In the genomic region with DNA sequence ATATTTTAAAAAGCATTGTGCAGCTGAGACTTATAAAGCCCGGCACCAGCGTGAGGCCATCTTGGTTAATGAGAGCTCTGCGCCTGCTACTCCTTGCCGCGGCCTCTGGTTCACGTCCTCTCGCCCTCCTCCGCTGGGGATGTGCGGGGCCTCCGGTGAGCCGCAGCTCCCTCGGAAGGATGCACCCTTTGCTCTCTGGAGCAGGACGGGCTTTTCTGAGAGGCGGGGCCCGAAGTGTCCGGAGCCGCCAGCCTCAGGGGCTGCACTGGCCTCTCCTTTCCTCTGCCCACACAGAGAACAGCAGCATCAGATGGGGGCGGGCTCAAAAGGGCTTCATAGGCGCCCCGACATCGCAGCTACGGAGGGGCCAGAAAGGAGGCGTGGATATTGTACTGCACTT, we compare ENCODE assay signal across 7 cellular contexts.
DNase-seq lines count a peak whose midpoint lies in the region; ATAC-seq and TF ChIP-seq lines count a peak whose summit lies in the region.

No MANE protein-coding gene starts in this region.

- no peaks in the 10 kb centered on the region for H3K9me2 ChIP-seq in Karpas-422 (replicated peaks; ENCODE audit: insufficient read depth, low read length)

- H3K9me3 ChIP-seq in Karpas-422 (ENCODE audit: low read length), result no peaks in the 10 kb centered on the region
- H3K9me3 ChIP-seq in lower lobe of right lung, result no peaks in the 10 kb centered on the region
- no peaks in the 10 kb centered on the region for H3K9me3 ChIP-seq in upper lobe of right lung

- intact Hi-C loops in lower lobe of right lung (cut with DNase I) (no loop called here), upper lobe of right lung (cut with DNase I) (loop anchor here (10.0 kb wide), 2 partner anchors 275 to 345 kb away; no protein-coding TSS in a partner anchor)

- TF ChIP-seq CTCF in epithelial cell of esophagus (IDR thresholded peaks at IDR 0.05; ENCODE audit: insufficient read depth, low read depth, low read length, missing control alignments) (no peak), lower lobe of right lung (IDR thresholded peaks at IDR 0.05) (no peak), upper lobe of right lung (IDR thresholded peaks at IDR 0.05) (no peak)

- H3K27ac ChIP-seq in Karpas-422 (ENCODE audit: low read length), result no peak overlapping the region
- no peak overlapping the region for H3K27ac ChIP-seq in lower lobe of right lung
- H3K27ac ChIP-seq in upper lobe of right lung, result no peak overlapping the region

- ATAC-seq in lower lobe of right lung (peak in 1 of 2 donors; percentile 28), upper lobe of right lung (no peak)

- no peaks in the 10 kb centered on the region for H3K79me2 ChIP-seq in Karpas-422 (ENCODE audit: low read length)

- H3K4me1 ChIP-seq in Karpas-422 (ENCODE audit: low read length) (peaks cover 14% of the 10 kb centered on the region), lower lobe of right lung (peaks cover 8% of the 10 kb centered on the region), upper lobe of right lung (peaks cover 5% of the 10 kb centered on the region)

- H3K27me3 ChIP-seq in Karpas-422 (ENCODE audit: low read length) (no peaks in the 10 kb centered on the region), lower lobe of right lung (ENCODE audit: low read depth) (peaks cover 19% of the 10 kb centered on the region), upper lobe of right lung (peaks cover 11% of the 10 kb centered on the region)

- no peak overlapping the region for H3K4me3 ChIP-seq in Karpas-422 (ENCODE audit: low read length)
- H3K4me3 ChIP-seq in epithelial cell of esophagus (ENCODE audit: low read length), result peak overlapping the region; percentile 18
- H3K4me3 ChIP-seq in lower lobe of right lung, result peak overlapping the region; percentile 42
- H3K4me3 ChIP-seq in upper lobe of right lung, result peak overlapping the region; percentile 35

- H3K9ac ChIP-seq in Karpas-422 (ENCODE audit: low read length), result no peak overlapping the region

- no peak overlapping the region for H2AFZ ChIP-seq in Karpas-422 (ENCODE audit: low read length)

- H3K4me2 ChIP-seq in Karpas-422 (ENCODE audit: low read depth, low read length, poor library complexity, severe bottlenecking), result peak overlapping the region; percentile 40

- DNase-seq in Karpas-422, result no peak
- no peak for DNase-seq in epithelial cell of esophagus (ENCODE audit: low read depth)
- DNase-seq in lower lobe of right lung, result no peak
- no peak for DNase-seq in upper lobe of right lung
- no peak for DNase-seq in NCI-H146 (lab: John Stamatoyannopoulos, UW)
- DNase-seq in NCI-H1092 treated with DMSO at 0.1 percent for 48 hours (lab: John Stamatoyannopoulos, UW), result no peak
- no peak for DNase-seq in GDM1 (lab: John Stamatoyannopoulos, UW)

- peaks cover 11% of the 10 kb centered on the region; the same call in 1 of the 2 replicates for H4K20me1 ChIP-seq in Karpas-422 (ENCODE audit: insufficient read depth, low read depth, low read length)

- H3K36me3 ChIP-seq in Karpas-422 (ENCODE audit: insufficient read depth, low read length) (no peaks in the 10 kb centered on the region), lower lobe of right lung (no peaks in the 10 kb centered on the region), upper lobe of right lung (no peaks in the 10 kb centered on the region)
